Comparison of ENCODE assay signal across 9 cellular contexts in the genomic region with DNA sequence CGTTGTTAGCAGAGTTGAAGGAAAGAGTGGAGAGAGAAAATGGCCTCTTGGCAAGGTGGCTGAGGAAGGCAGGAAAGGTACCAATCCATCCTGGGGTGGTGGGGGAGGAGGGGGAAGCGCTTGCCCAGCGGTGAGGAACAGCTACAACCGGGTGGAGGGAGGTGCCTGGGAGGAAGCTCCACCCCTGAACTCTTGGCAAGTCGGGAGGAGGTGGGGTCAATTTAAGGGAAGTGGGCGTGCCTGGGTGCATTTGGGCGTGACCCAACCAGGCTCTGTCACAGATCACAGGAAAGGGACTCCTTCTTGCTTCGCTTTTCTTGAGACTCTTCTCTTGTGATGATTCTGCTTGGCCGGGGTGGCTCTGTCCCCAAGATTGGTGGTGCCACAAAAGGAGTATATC. TPM values are rescaled to one million over a fixed set of nuclear protein-coding genes. Genes with fewer than 3 reads are reported as not detected.
DNase-seq lines count a peak whose midpoint lies in the region; ATAC-seq and TF ChIP-seq lines count a peak whose summit lies in the region.
"Had no signal": no experiment of that assay in that cellular context is flagged by ENCODE, and none has a peak within 500 bp of the region (broad histone marks: within the 10 kb centered on the region; RNA-seq: fewer than 3 reads in every experiment).

No MANE protein-coding gene starts in this region.

- H3K4me3 ChIP-seq in SU-DHL-6 (ENCODE audit: insufficient read depth, low read length, poor library complexity, severe bottlenecking) (peak overlapping the region; percentile 49), right atrium auricular region (no peak overlapping the region)
- H3K4me3 ChIP-seq: SJSA1 had no signal

- no peaks in the 10 kb centered on the region for H3K9me3 ChIP-seq in SU-DHL-6 (ENCODE audit: insufficient read depth, low read length)
- H3K9me3 ChIP-seq in right atrium auricular region, result no peaks in the 10 kb centered on the region
- H3K9me3 ChIP-seq: SJSA1 had no signal

- DNase-seq in D341Med (ENCODE audit: low spot score), result peak; percentile 55
- DNase-seq in activated naive CD4-positive, alpha-beta T cell treated with anti-CD3 and anti-CD28 coated beads, Interleukin-2, amount 50 U/mL, for 72 hours (ENCODE audit: low spot score in 2 of 2), result peak; percentile 65 to 68
- peak; percentile 77 for DNase-seq in right atrium auricular region (ENCODE audit: low spot score)
- DNase-seq in stimulated activated CD4-positive, alpha-beta T cell treated with anti-CD3 and anti-CD28 coated beads, Interleukin-2, amount 100 ng/mL, for 24 hours, result peak; percentile 72 to 76
- DNase-seq in COR-L47 (lab: John Stamatoyannopoulos, UW), result no peak

- H3K36me3 ChIP-seq in SU-DHL-6 (ENCODE audit: low read length) (no peaks in the 10 kb centered on the region), right atrium auricular region (peaks cover 39% of the 10 kb centered on the region)
- H3K36me3 ChIP-seq: SJSA1 had no signal

- H3K9ac ChIP-seq in SU-DHL-6 (ENCODE audit: low read length), result peak overlapping the region; percentile 47

- H3K79me2 ChIP-seq in SU-DHL-6 (ENCODE audit: insufficient read depth, low read length), result no peaks in the 10 kb centered on the region

- peak overlapping the region in 1 of 2 donors; percentile 72 for H3K27ac Mint-ChIP-seq in activated naive CD4-positive, alpha-beta T cell treated with anti-CD3 and anti-CD28 coated beads, Interleukin-2, amount 50 U/mL, for 72 hours

- H3K27me3 ChIP-seq in SU-DHL-6 (ENCODE audit: low read length) (no peaks in the 10 kb centered on the region), right atrium auricular region (no peaks in the 10 kb centered on the region)
- H3K27me3 ChIP-seq: SJSA1 had no signal

- peak overlapping the region; percentile 34 for H3K27ac ChIP-seq in SU-DHL-6 (ENCODE audit: low read depth, low read length)
- H3K27ac ChIP-seq in right atrium auricular region, result no peak overlapping the region
- H3K27ac ChIP-seq: SJSA1 had no signal

- H3K4me2 ChIP-seq in SU-DHL-6 (ENCODE audit: low read depth, low read length, poor library complexity, severe bottlenecking), result peak overlapping the region; percentile 71

- H4K20me1 ChIP-seq in SU-DHL-6 (ENCODE audit: low read depth, low read length), result no peaks in the 10 kb centered on the region

- H2AFZ ChIP-seq in SU-DHL-6 (ENCODE audit: low read depth, low read length, severe bottlenecking), result peak overlapping the region; percentile 92

- no peaks in the 10 kb centered on the region for H3K4me1 ChIP-seq in right atrium auricular region
- H3K4me1 ChIP-seq: SJSA1 had no signal

- no peak for TF ChIP-seq CTCF in SU-DHL-6 (IDR thresholded peaks at IDR 0.05; ENCODE audit: insufficient read depth, low read length, poor library complexity, severe bottlenecking)
- no peak for TF ChIP-seq CTCF in right atrium auricular region (IDR thresholded peaks at IDR 0.05)

- no peaks in the 10 kb centered on the region for H3K9me2 ChIP-seq in SU-DHL-6 (replicated peaks; ENCODE audit: insufficient read depth, low read length)

- no peaks in the 10 kb centered on the region for H3K36me3 Mint-ChIP-seq in activated naive CD4-positive, alpha-beta T cell treated with anti-CD3 and anti-CD28 coated beads, Interleukin-2, amount 50 U/mL, for 72 hours

- no peaks in the 10 kb centered on the region for H3K9me3 Mint-ChIP-seq in activated naive CD4-positive, alpha-beta T cell treated with anti-CD3 and anti-CD28 coated beads, Interleukin-2, amount 50 U/mL, for 72 hours

- no peaks in the 10 kb centered on the region for H3F3A ChIP-seq in SU-DHL-6 (ENCODE audit: insufficient read depth)

- ATAC-seq in GM21367 (IDR thresholded peaks at IDR 0.05; ENCODE audit: unreplicated experiment) (peak; percentile 100), HG03558 (IDR thresholded peaks at IDR 0.05; ENCODE audit: extremely low read depth, unreplicated experiment) (peak; percentile 85)
- ATAC-seq in activated naive CD4-positive, alpha-beta T cell treated with anti-CD3 and anti-CD28 coated beads, Interleukin-2, amount 50 U/mL, for 72 hours, result peak; percentile 99 to 100

RNA-seq across cellular contexts. Expression of a gene that starts 41.7 kb away (rescaled TPM):
- total RNA-seq in activated naive CD4-positive, alpha-beta T cell treated with anti-CD3 and anti-CD28 coated beads, Interleukin-2, amount 50 U/mL, for 72 hours, result 10 to 100 TPM in 1 of 2 donors, 1 to 10 TPM in 1; 5.9 to 10.0 TPM
- total RNA-seq in right atrium auricular region, result 1 to 10 TPM; 3.1 to 7.5 TPM
